Comparison of ENCODE assay signal across 7 cellular contexts in the genomic region with DNA sequence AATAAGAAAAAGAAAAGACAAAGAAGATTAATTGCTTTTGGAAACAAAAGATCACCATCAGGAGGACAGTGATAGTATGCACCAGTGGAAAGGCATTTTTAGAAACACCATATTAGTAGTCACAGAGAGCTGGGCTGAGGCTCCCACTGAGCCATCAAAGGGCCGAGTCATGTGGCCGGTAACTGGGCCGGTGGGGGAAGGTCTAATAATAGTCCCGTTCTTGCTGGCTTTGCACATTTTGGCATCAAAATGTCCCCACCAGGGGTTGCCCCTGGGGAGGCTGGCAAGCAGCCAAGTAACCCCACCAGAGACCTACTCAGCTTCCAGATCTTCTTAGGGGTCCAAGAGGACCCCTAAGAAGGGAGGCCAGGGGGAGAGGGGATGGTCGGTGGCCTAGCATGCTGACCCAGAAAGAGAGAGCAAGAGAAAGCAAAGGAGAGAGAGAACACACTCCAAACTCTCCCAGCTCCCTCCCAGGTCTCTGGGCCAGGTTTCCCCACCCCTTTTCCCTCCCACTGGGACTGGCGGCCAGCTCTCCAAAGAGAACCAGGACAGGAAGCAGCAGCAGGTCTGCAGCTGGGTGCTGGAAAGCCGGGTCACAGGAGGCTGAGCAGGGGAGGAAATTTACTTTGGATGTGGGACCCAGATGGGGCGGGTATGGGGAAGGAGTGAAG.
DNase-seq lines count a peak whose midpoint lies in the region; ATAC-seq and TF ChIP-seq lines count a peak whose summit lies in the region.

No MANE protein-coding gene starts in this region.

- TF ChIP-seq EP300 in transverse colon (IDR thresholded peaks at IDR 0.05; ENCODE audit: low read depth), result no peak

- no peak overlapping the region for H3K4me3 ChIP-seq in choroid plexus epithelial cell (ENCODE audit: low read depth, low read length)
- H3K4me3 ChIP-seq in left lung, result no peak overlapping the region
- no peak overlapping the region for H3K4me3 ChIP-seq in transverse colon

- no peak overlapping the region for H3K27ac ChIP-seq in left lung
- peak overlapping the region; percentile 47 to 83 (median 78) for H3K27ac ChIP-seq in transverse colon

- no peaks in the 10 kb centered on the region for H3K4me1 ChIP-seq in left lung
- peaks cover 0 to 12% (median 8%) of the 10 kb centered on the region in 4 donors for H3K4me1 ChIP-seq in transverse colon

- 18 to 38% methylated on average over 3 to 8 of the region's 8 CpGs for WGBS in transverse colon (ENCODE audit: low coverage in 1 of 2), 2 donors

- TF ChIP-seq POLR2A in transverse colon (IDR thresholded peaks at IDR 0.05), result no peak

- H3K36me3 ChIP-seq in left lung (no peaks in the 10 kb centered on the region), transverse colon (no peaks in the 10 kb centered on the region)

- H3K27me3 ChIP-seq in left lung, result peaks cover 0 to 4% of the 10 kb centered on the region in 2 donors
- no peaks in the 10 kb centered on the region for H3K27me3 ChIP-seq in transverse colon

- TF ChIP-seq CTCF in choroid plexus epithelial cell (conservative IDR thresholded peaks at IDR 0.05; ENCODE audit: low read depth, low read length) (no peak), left lung (IDR thresholded peaks at IDR 0.05) (no peak), transverse colon (IDR thresholded peaks at IDR 0.05) (no peak)

- peaks cover 0 to 3% of the 10 kb centered on the region in 2 donors for H3K9me3 ChIP-seq in left lung
- no peaks in the 10 kb centered on the region for H3K9me3 ChIP-seq in transverse colon

- intact Hi-C loops in left lung (cut with DNase I), result no loop called here
- intact Hi-C loops in transverse colon (cut with DNase I; ENCODE audit: low total_unique reads), result no loop called here

- ATAC-seq in left lung, result peak; percentile 91
- no peak for ATAC-seq in HG03159 (IDR thresholded peaks at IDR 0.05; ENCODE audit: unreplicated experiment)
- no peak for ATAC-seq in HG02981 (IDR thresholded peaks at IDR 0.05; ENCODE audit: unreplicated experiment)

- DNase-seq in NCI-H2171 treated with DMSO at 0.1 percent for 48 hours (lab: John Stamatoyannopoulos, UW), result peak; percentile 56
- DNase-seq in choroid plexus epithelial cell (ENCODE audit: low read depth), result peak; percentile 42
- DNase-seq in left lung, result peak in 1 of 2 donors; percentile 60
- DNase-seq in transverse colon, result peak; percentile 26
- no peak for DNase-seq in stimulated activated CD4-positive, alpha-beta T cell treated with anti-CD3 and anti-CD28 coated beads, Interleukin-4, amount 100 ng/mL, for 1 hour

- in situ Hi-C loops in transverse colon (cut with MboI; ENCODE audit: low pct_ligation_motif_present in 1 of 4, low pct_unique_long_range_greater_than_20kb in 1 of 4, low sequenced_read_pairs in 3 of 4), result no loop called here

Comparison
In these comparisons a context has a peak if more than half of its experiments do, and no peak if none do; other contexts are left out.
1. H3K27ac ChIP-seq: peak in transverse colon (4 of 4); none in left lung (0 of 2).